In genomic region chr17:19262650-19263620, GRCh38 we compare ENCODE assay signal across 12 cellular contexts. TPM values are rescaled to one million over a fixed set of nuclear protein-coding genes. Genes with fewer than 3 reads are reported as not detected.
A peak's percentile ranks its signal among the peaks of the same experiment; 100 is the strongest.
DNase-seq lines count a peak whose midpoint lies in the region; ATAC-seq, FAIRE-seq and TF ChIP-seq lines count a peak whose summit lies in the region.
"Had no signal": no experiment of that assay in that cellular context is flagged by ENCODE, and none has a peak within 500 bp of the region (broad histone marks: within the 10 kb centered on the region; RNA-seq: fewer than 3 reads in every experiment).

No MANE protein-coding gene starts in this region.

- no peak overlapping the region for H2AFZ ChIP-seq in GM23338

- peaks cover 58% of the 10 kb centered on the region for H4K20me1 ChIP-seq in GM23338 (replicated peaks; ENCODE audit: insufficient read depth)

- no peak overlapping the region for H3K27ac Mint-ChIP-seq in activated T-cell treated with anti-CD3 and anti-CD28 coated beads, Interleukin-2, amount 50 U/mL, for 24 hours
- no peak overlapping the region for H3K27ac Mint-ChIP-seq in GM23338
- H3K27ac Mint-ChIP-seq: activated T-helper 2 cell treated with anti-CD3 and anti-CD28 coated beads, Interferon-gamma antibody, Interleukin-2, Interleukin-4, amounts not matched to agents 10 μg/mL and 5 μg/mL and 100 μg/mL, durations not matched to agents 14 hours and 24 hours and 36 hours had no signal

- H3K79me2 ChIP-seq in GM23338 (replicated peaks; ENCODE audit: insufficient read depth): peaks cover 88% of the 10 kb centered on the region

- H3K36me3 ChIP-seq in thyroid gland (no peaks in the 10 kb centered on the region), GM23338 (ENCODE audit: insufficient read depth) (no peaks in the 10 kb centered on the region; the same call in 1 of the 2 replicates)
- H3K36me3 ChIP-seq: pancreas had no signal

- intact Hi-C loops in thyroid gland (cut with DNase I): no loop called here

- TF ChIP-seq POLR2A in thyroid gland (IDR thresholded peaks at IDR 0.05): no peak

- peak; percentile 40 to 61 for ATAC-seq in activated T-cell treated with anti-CD3 and anti-CD28 coated beads, Interleukin-2, amount 50 U/mL, for 4 hours
- ATAC-seq in GM21515 (IDR thresholded peaks at IDR 0.05; ENCODE audit: unreplicated experiment): no peak
- no peak for ATAC-seq in GM23338

- peaks cover 10% of the 10 kb centered on the region for H3K27me3 Mint-ChIP-seq in activated T-cell treated with anti-CD3 and anti-CD28 coated beads, Interleukin-2, amount 50 U/mL, for 4 hours (ENCODE audit: low read depth)
- H3K27me3 Mint-ChIP-seq in activated T-cell treated with anti-CD3 and anti-CD28 coated beads, Interleukin-2, amount 50 U/mL, for 24 hours: peaks cover 33% of the 10 kb centered on the region
- peaks cover 3% of the 10 kb centered on the region for H3K27me3 Mint-ChIP-seq in GM23338 (ENCODE audit: insufficient read depth, low read depth, poor library complexity)

- no peak overlapping the region for H3K4me3 Mint-ChIP-seq in activated T-cell treated with anti-CD3 and anti-CD28 coated beads, Interleukin-2, amount 50 U/mL, for 4 hours
- H3K4me3 Mint-ChIP-seq in activated T-cell treated with anti-CD3 and anti-CD28 coated beads, Interleukin-2, amount 50 U/mL, for 24 hours: no peak overlapping the region
- H3K4me3 Mint-ChIP-seq in GM23338: no peak overlapping the region

- WGBS in thyroid gland, 2 donors: 35 to 45% methylated on average over 8 of the region's 8 CpGs

- H3K4me3 ChIP-seq in choroid plexus epithelial cell (ENCODE audit: low read depth, low read length) (no peak overlapping the region), thyroid gland (replicated peaks in 1 of 3) (no peak overlapping the region), GM23338 (no peak overlapping the region)
- H3K4me3 ChIP-seq: pancreas had no signal

- peaks cover 7% of the 10 kb centered on the region for H3K4me1 Mint-ChIP-seq in activated T-cell treated with anti-CD3 and anti-CD28 coated beads, Interleukin-2, amount 50 U/mL, for 4 hours (ENCODE audit: low read depth)
- peaks cover 10% of the 10 kb centered on the region for H3K4me1 Mint-ChIP-seq in activated T-cell treated with anti-CD3 and anti-CD28 coated beads, Interleukin-2, amount 50 U/mL, for 24 hours (ENCODE audit: low read depth)
- H3K4me1 Mint-ChIP-seq in GM23338: peaks cover 30% of the 10 kb centered on the region

- no peaks in the 10 kb centered on the region for H3K9me2 ChIP-seq in GM23338 (ENCODE audit: insufficient read depth)

- peaks cover 4% of the 10 kb centered on the region for H3K36me3 Mint-ChIP-seq in activated T-cell treated with anti-CD3 and anti-CD28 coated beads, Interleukin-2, amount 50 U/mL, for 4 hours (ENCODE audit: insufficient read depth)
- H3K36me3 Mint-ChIP-seq in activated T-cell treated with anti-CD3 and anti-CD28 coated beads, Interleukin-2, amount 50 U/mL, for 24 hours (ENCODE audit: low read depth): no peaks in the 10 kb centered on the region
- H3K36me3 Mint-ChIP-seq in GM23338 (ENCODE audit: low read depth): no peaks in the 10 kb centered on the region; the same call in 2 of the 3 replicates

- H3K4me1 ChIP-seq in thyroid gland: peaks cover 40 to 55% of the 10 kb centered on the region in 2 donors
- H3K4me1 ChIP-seq in GM23338 (ENCODE audit: insufficient read depth): peaks cover 10% of the 10 kb centered on the region; the same call in 1 of the 2 replicates

- TF ChIP-seq CTCF in choroid plexus epithelial cell (conservative IDR thresholded peaks at IDR 0.05; ENCODE audit: low read depth, low read length) (no peak), thyroid gland (IDR thresholded peaks at IDR 0.05) (no peak), GM23338 (conservative IDR thresholded peaks at IDR 0.05; ENCODE audit: low read depth in 2 of 2) (no peak)

- no peak for FAIRE-seq in urothelium cell line (lab: Jason Lieb, UNC)
- FAIRE-seq: pancreas had no signal

- no peak overlapping the region for H3K4me2 ChIP-seq in GM23338

- no peaks in the 10 kb centered on the region for H3K9me3 ChIP-seq in thyroid gland
- H3K9me3 ChIP-seq: pancreas had no signal

- H3K27ac ChIP-seq in layer of hippocampus (ENCODE audit: low read depth, low read length) (peak overlapping the region; percentile 77), thyroid gland (peak overlapping the region; percentile 18 to 69 (median 50)), GM23338 (ENCODE audit: low read depth) (no peak overlapping the region)
- H3K27ac ChIP-seq: HL-60, pancreas had no signal

- 0 out of 2 replicates have a peak, but pooled peaks cover 2% of the 10 kb centered on the region for H3F3A ChIP-seq in GM23338 (replicated peaks; ENCODE audit: low read depth)

- no peak for DNase-seq in activated T-cell treated with anti-CD3 and anti-CD28 coated beads, Interleukin-2, amount 50 U/mL, for 4 hours
- DNase-seq in activated T-cell treated with anti-CD3 and anti-CD28 coated beads, Interleukin-2, amount 50 U/mL, for 24 hours: no peak
- DNase-seq in choroid plexus epithelial cell (ENCODE audit: low read depth): peak; percentile 64
- DNase-seq in thyroid gland: peak; percentile 54 to 63
- DNase-seq in urothelium cell line (ENCODE audit: low spot score): no peak
- no peak for DNase-seq in GM23338 (ENCODE audit: low spot score)
- DNase-seq: hippocampal formation, pancreas had no signal

- H3K27me3 ChIP-seq in layer of hippocampus (ENCODE audit: control insufficient read depth, insufficient read depth, low read length) (no peaks in the 10 kb centered on the region), thyroid gland (no peaks in the 10 kb centered on the region), GM23338 (ENCODE audit: insufficient read depth) (no peaks in the 10 kb centered on the region)
- H3K27me3 ChIP-seq: pancreas had no signal

- H3K9me3 Mint-ChIP-seq in activated T-cell treated with anti-CD3 and anti-CD28 coated beads, Interleukin-2, amount 50 U/mL, for 4 hours: no peaks in the 10 kb centered on the region
- no peaks in the 10 kb centered on the region for H3K9me3 Mint-ChIP-seq in activated T-cell treated with anti-CD3 and anti-CD28 coated beads, Interleukin-2, amount 50 U/mL, for 24 hours
- H3K9me3 Mint-ChIP-seq in GM23338: no peaks in the 10 kb centered on the region
- H3K9me3 Mint-ChIP-seq: activated T-helper 2 cell treated with anti-CD3 and anti-CD28 coated beads, Interferon-gamma antibody, Interleukin-2, Interleukin-4, amounts not matched to agents 10 μg/mL and 5 μg/mL and 100 μg/mL, durations not matched to agents 14 hours and 24 hours and 36 hours had no signal

TF ChIP-seq in GM23338, 12 proteins besides CTCF, POLR2A, EP300 and RAD21 (continues in another document):
- no peak for TF ChIP-seq ZNF331 (CRISPR knock-in tag; IDR thresholded peaks at IDR 0.05; ENCODE audit: low read depth)
- no peak for TF ChIP-seq ZNF114 (CRISPR knock-in tag; IDR thresholded peaks at IDR 0.05)
- TF ChIP-seq EZH2 (IDR thresholded peaks at IDR 0.05; ENCODE audit: low read depth, unreplicated experiment): no peak
- no peak for TF ChIP-seq EZH2phosphoT487 (IDR thresholded peaks at IDR 0.05; ENCODE audit: unreplicated experiment)
- TF ChIP-seq STAT1 (IDR thresholded peaks at IDR 0.05; ENCODE audit: unreplicated experiment): no peak
- TF ChIP-seq CREB1 (CRISPR knock-in tag; IDR thresholded peaks at IDR 0.05; ENCODE audit: low read depth): no peak

RNA-seq across cellular contexts. Expression of gene EPN2, which starts 25.8 kb away (rescaled TPM):
- 1 to 10 TPM; 6.1 to 9.5 (median 7.2) TPM for total RNA-seq in activated T-cell treated with anti-CD3 and anti-CD28 coated beads, Interleukin-2, amount 50 U/mL, for 4 hours
- 10 to 100 TPM; 21.8 to 32.3 (median 24.7) TPM for total RNA-seq in thyroid gland
- 28.7 and 34.0 TPM in 2 replicates for total RNA-seq in GM23338 (2014; rRNA removed; shearing (Covaris generic))
- 149 and 164 TPM in 2 replicates for polyA plus RNA-seq in GM23338 (2016; fragmentation: Nextera tagmentation; extraction: Ambion mirVana)

Comparison
In these comparisons a context has a peak if more than half of its experiments do, and no peak if none do; other contexts are left out.
1. ATAC-seq: peak in activated T-cell treated with anti-CD3 and anti-CD28 coated beads, Interleukin-2, amount 50 U/mL, for 4 hours (2 of 2); none in GM21515 (single experiment) and GM23338 (single experiment).
2. DNase-seq: peak in choroid plexus epithelial cell (single experiment) and thyroid gland (2 of 2); none in activated T-cell treated with anti-CD3 and anti-CD28 coated beads, Interleukin-2, amount 50 U/mL, for 4 hours (single experiment), activated T-cell treated with anti-CD3 and anti-CD28 coated beads, Interleukin-2, amount 50 U/mL, for 24 hours (single experiment), urothelium cell line (single experiment) and GM23338 (single experiment).